ENCODE assay signal across 7 cellular contexts in genomic region chr20:42941629-42942028, GRCh38.
"Had no signal": no experiment of that assay in that cellular context is flagged by ENCODE, and none has a peak within 500 bp of the region (broad histone marks: within the 10 kb centered on the region; RNA-seq: fewer than 3 reads in every experiment).

No MANE protein-coding gene starts in this region.

- H3K36me3 ChIP-seq: HAP-1 had no signal

- H3K9me3 ChIP-seq: HAP-1 had no signal

- H3K4me1 ChIP-seq: HAP-1 had no signal

- H2AFZ ChIP-seq: GM23248 had no signal

- H3K27ac ChIP-seq: GM23248, HL-60 had no signal

- H3K9ac ChIP-seq: GM23248 had no signal

- H3K27ac Mint-ChIP-seq: HFFc6 had no signal

- H3K4me3 Mint-ChIP-seq: HFFc6 had no signal

- DNase-seq: GM23248, GOT3, HFFc6, IMR-90 had no signal

- H3K4me3 ChIP-seq: GM23248, HAP-1, K562 had no signal
